In the genomic region with DNA sequence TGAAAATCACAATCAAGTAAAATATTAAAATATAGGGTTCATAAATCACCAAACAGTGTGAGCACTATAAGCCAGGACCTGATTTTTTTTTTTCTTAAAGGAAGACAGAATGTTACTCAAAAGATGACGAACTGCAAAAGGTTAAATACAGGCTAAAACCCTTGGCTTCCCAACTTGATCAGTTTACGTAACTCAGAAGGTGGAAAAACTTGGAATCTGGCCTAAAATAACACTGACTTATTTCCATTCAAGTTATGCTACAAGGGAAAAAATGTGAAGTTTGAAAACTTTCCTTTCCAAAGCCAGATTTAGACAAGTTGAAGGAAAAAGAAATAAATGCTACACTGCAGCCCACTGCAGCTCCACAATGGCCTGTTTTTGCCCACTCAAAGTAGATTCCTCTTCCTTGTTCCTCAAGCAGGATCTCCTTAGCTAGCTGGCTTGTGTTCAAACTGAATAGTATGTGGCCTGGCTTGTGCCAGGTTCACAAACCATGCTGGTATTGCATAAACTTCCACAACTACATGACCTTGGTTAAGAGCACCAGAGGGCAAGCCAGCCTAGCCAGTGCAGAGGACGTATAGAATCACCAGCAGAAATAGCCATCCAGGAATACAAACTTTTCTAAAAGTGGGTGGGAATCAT, we compare ENCODE assay signal across 12 cellular contexts.
DNase-seq lines count a peak whose midpoint lies in the region; ATAC-seq, FAIRE-seq and TF ChIP-seq lines count a peak whose summit lies in the region.
"Had no signal": no experiment of that assay in that cellular context is flagged by ENCODE, and none has a peak within 500 bp of the region (broad histone marks: within the 10 kb centered on the region; RNA-seq: fewer than 3 reads in every experiment).

No MANE protein-coding gene starts in this region.

- intact Hi-C loops in HepG2 (cut with micrococcal nuclease; ENCODE audit: unreplicated experiment) = no loop called here

- peak; percentile 53 for ATAC-seq in HepG2
- ATAC-seq in upper lobe of left lung (ENCODE audit: low FRiP score in 2 of 2) = peak; percentile 13 to 60
- no peak for ATAC-seq in activated T-helper 17 cell treated with anti-CD3 and anti-CD28 coated beads, Interleukin-2, amount 50 U/mL, for 72 hours (replicated peaks)
- ATAC-seq in activated CD4-positive, CD25-positive, alpha-beta regulatory T cell treated with anti-CD3 and anti-CD28 coated beads, Interleukin-2, amount 50 U/mL, for 24 hours = no peak

- H3K27ac Mint-ChIP-seq in activated T-helper 17 cell treated with anti-CD3 and anti-CD28 coated beads, Interleukin-2, amount 50 U/mL, for 72 hours = no peak overlapping the region

- no peaks in the 10 kb centered on the region for H3K27me3 ChIP-seq in HepG2 (ENCODE audit: control insufficient read depth in 1 of 2, insufficient read depth in 2 of 2, low read length in 2 of 2)
- no peaks in the 10 kb centered on the region for H3K27me3 ChIP-seq in upper lobe of left lung

- TF ChIP-seq POLR2A in HepG2 (IDR thresholded peaks at IDR 0.05; ENCODE audit: insufficient read depth in 1 of 2, low read depth in 2 of 2, low read length in 2 of 2) (no peak), upper lobe of left lung (IDR thresholded peaks at IDR 0.05) (no peak)

- H3K9me3 ChIP-seq in HepG2 (ENCODE audit: low read length) (no peaks in the 10 kb centered on the region), upper lobe of left lung (no peaks in the 10 kb centered on the region)

- BruUV-seq in HepG2 (replicated peaks; lab: Mats Ljungman, UMichigan) = no TSS peak

- H3K4me2 ChIP-seq in HepG2 (ENCODE audit: low read depth, low read length) = peak overlapping the region; percentile 77

- H3K36me3 Mint-ChIP-seq in activated T-helper 17 cell treated with anti-CD3 and anti-CD28 coated beads, Interleukin-2, amount 50 U/mL, for 72 hours (ENCODE audit: low read depth) = no peaks in the 10 kb centered on the region

- H3K27me3 Mint-ChIP-seq in activated T-helper 17 cell treated with anti-CD3 and anti-CD28 coated beads, Interleukin-2, amount 50 U/mL, for 72 hours = no peaks in the 10 kb centered on the region
- H3K27me3 Mint-ChIP-seq: central memory CD8-positive, alpha-beta T cell had no signal

- no peak overlapping the region for H3K4me3 Mint-ChIP-seq in activated T-helper 17 cell treated with anti-CD3 and anti-CD28 coated beads, Interleukin-2, amount 50 U/mL, for 72 hours
- H3K4me3 Mint-ChIP-seq: central memory CD8-positive, alpha-beta T cell had no signal

- no peaks in the 10 kb centered on the region for H4K20me1 ChIP-seq in HepG2 (ENCODE audit: insufficient read depth, low read length)

- no peaks in the 10 kb centered on the region for H3K36me3 ChIP-seq in HepG2 (replicated peaks in 1 of 2; ENCODE audit: control insufficient read depth in 1 of 2, insufficient read depth in 2 of 2, low read length in 2 of 2)
- no peaks in the 10 kb centered on the region for H3K36me3 ChIP-seq in upper lobe of left lung

- peak overlapping the region; percentile 21; the same call in 1 of the 2 replicates for H3K9ac ChIP-seq in HepG2 (ENCODE audit: insufficient read depth, low read depth, low read length)

- H3K4me3 ChIP-seq in HepG2 (replicated peaks in 1 of 3; ENCODE audit: insufficient read depth in 1 of 3, low read depth in 2 of 3, low read length in 3 of 3) (peak overlapping the region in 2 of 3 experiments; percentile 23 to 38; a peak in 2 of 6 replicates), upper lobe of left lung (no peak overlapping the region)

- TF ChIP-seq CTCF in HepG2 (CRISPR knock-in tag; IDR thresholded peaks at IDR 0.05) (peak; percentile 44), upper lobe of left lung (IDR thresholded peaks at IDR 0.05) (no peak)

- no peaks in the 10 kb centered on the region for H3K4me1 Mint-ChIP-seq in activated T-helper 17 cell treated with anti-CD3 and anti-CD28 coated beads, Interleukin-2, amount 50 U/mL, for 72 hours

- POLR2A ChIA-PET in HepG2 (lab: Yijun Ruan, JAX) = interaction anchor here (0.6 to 1.6 kb wide), 9 partner anchors 10 to 535 kb away, joined by 3 to 10 read pairs (median 4); no protein-coding TSS in a partner anchor

- H3K79me2 ChIP-seq in HepG2 (ENCODE audit: insufficient read depth, low read length) = no peaks in the 10 kb centered on the region

- CTCF ChIA-PET in HepG2 (lab: Yijun Ruan, JAX; ENCODE audit: low intra/inter-chr PET ratio, low total read pairs) = no interaction called here

- H3K27ac ChIP-seq in HepG2 (ENCODE audit: extremely low read length, insufficient read depth, low read length) = peak overlapping the region; percentile 92
- peak overlapping the region in 3 of 4 donors; percentile 69 to 75 (median 70) for H3K27ac ChIP-seq in upper lobe of left lung

- TF ChIP-seq EP300 in HepG2 (IDR thresholded peaks at IDR 0.05; ENCODE audit: low read depth in 2 of 2, low read length in 2 of 2) (no peak), HepG2 (CRISPR knock-in tag; IDR thresholded peaks at IDR 0.05; ENCODE audit: borderline replicate concordance) (no peak), upper lobe of left lung (IDR thresholded peaks at IDR 0.05) (no peak)

- DNase-seq in DMS 273 (lab: John Stamatoyannopoulos, UW; ENCODE audit: unreplicated experiment) = peak; percentile 51
- no peak for DNase-seq in DMS 273 treated with DMSO at 0.1 percent for 48 hours (lab: John Stamatoyannopoulos, UW)
- DNase-seq in dermis microvascular lymphatic vessel endothelial cell (ENCODE audit: low read depth in 2 of 2) = peak; percentile 76 to 95
- peak; percentile 73 for DNase-seq in HepG2 (ENCODE audit: low spot score)
- peak in 1 of 2 donors; percentile 75 for DNase-seq in upper lobe of left lung
- DNase-seq in NCI-H1105 (lab: John Stamatoyannopoulos, UW) = no peak
- DNase-seq: NCI-H187 had no signal

- WGBS in HepG2 (ENCODE audit: low lambda C conversion rate) = 3% methylated on average over 2 of the region's 3 CpGs
- WGBS in upper lobe of left lung, 2 donors = 37 to 48% methylated on average over 3 of the region's 3 CpGs

- H3K4me1 ChIP-seq in HepG2 (ENCODE audit: insufficient read depth, low read length) = peaks cover 74% of the 10 kb centered on the region
- peaks cover 35 to 41% (median 38%) of the 10 kb centered on the region in 4 donors for H3K4me1 ChIP-seq in upper lobe of left lung

- peak; percentile 76 for FAIRE-seq in HepG2 (lab: Jason Lieb, UNC)
- FAIRE-seq: A204.1, TTC549 had no signal

- TF ChIP-seq RAD21 in HepG2 (CRISPR knock-in tag; IDR thresholded peaks at IDR 0.05) = 0 out of 2 replicates have a peak, but pooled peaks have one; percentile 22

- H2AFZ ChIP-seq in HepG2 (ENCODE audit: low read length) = no peak overlapping the region

- no peaks in the 10 kb centered on the region for H3K9me3 Mint-ChIP-seq in activated T-helper 17 cell treated with anti-CD3 and anti-CD28 coated beads, Interleukin-2, amount 50 U/mL, for 72 hours
- H3K9me3 Mint-ChIP-seq: central memory CD8-positive, alpha-beta T cell had no signal

- in situ Hi-C loops in HepG2 (cut with HindIII; ENCODE audit: extremely low pct_ligation_motif_present, low pct_unique_long_range_greater_than_20kb) = no loop called here

TF ChIP-seq in HepG2, 621 proteins besides CTCF, POLR2A, EP300 and RAD21 (continues in another document):
- TF ChIP-seq ZFP1 (CRISPR knock-in tag; IDR thresholded peaks at IDR 0.05) (peak; percentile 76; the same call in 1 of the 2 replicates), HMG20B (CRISPR knock-in tag; conservative IDR thresholded peaks at IDR 0.05) (0 out of 2 replicates have a peak, but pooled peaks have one; percentile 12), HNF4A (CRISPR knock-in tag; IDR thresholded peaks at IDR 0.05) (peak; percentile 74), BCL6 (CRISPR knock-in tag; IDR thresholded peaks at IDR 0.05) (peak; percentile 92), ZBTB37 (CRISPR knock-in tag; IDR thresholded peaks at IDR 0.05) (peak; percentile 94), ZBTB20 (CRISPR knock-in tag; IDR thresholded peaks at IDR 0.05; ENCODE audit: borderline replicate concordance, low read depth) (peak; percentile 74; the same call in 1 of the 2 replicates), ZNF276 (CRISPR knock-in tag; IDR thresholded peaks at IDR 0.05; ENCODE audit: low read depth) (no peak), ZNF780A (CRISPR knock-in tag; IDR thresholded peaks at IDR 0.05) (no peak)

Comparison
In these comparisons a context has a peak if more than half of its experiments do, and no peak if none do; other contexts are left out.
1. DNase-seq: peak in DMS 273 (single experiment), dermis microvascular lymphatic vessel endothelial cell (2 of 2) and HepG2 (single experiment); none in DMS 273 treated with DMSO at 0.1 percent for 48 hours (single experiment) and NCI-H1105 (single experiment).
2. ATAC-seq: peak in HepG2 (single experiment) and upper lobe of left lung (2 of 2); none in activated T-helper 17 cell treated with anti-CD3 and anti-CD28 coated beads, Interleukin-2, amount 50 U/mL, for 72 hours (single experiment) and activated CD4-positive, CD25-positive, alpha-beta regulatory T cell treated with anti-CD3 and anti-CD28 coated beads, Interleukin-2, amount 50 U/mL, for 24 hours (0 of 2).
3. H3K4me3 ChIP-seq: peak in HepG2 (2 of 3); none in upper lobe of left lung (0 of 4).